ENCODE assay signal across 1 cellular context in the genomic region with DNA sequence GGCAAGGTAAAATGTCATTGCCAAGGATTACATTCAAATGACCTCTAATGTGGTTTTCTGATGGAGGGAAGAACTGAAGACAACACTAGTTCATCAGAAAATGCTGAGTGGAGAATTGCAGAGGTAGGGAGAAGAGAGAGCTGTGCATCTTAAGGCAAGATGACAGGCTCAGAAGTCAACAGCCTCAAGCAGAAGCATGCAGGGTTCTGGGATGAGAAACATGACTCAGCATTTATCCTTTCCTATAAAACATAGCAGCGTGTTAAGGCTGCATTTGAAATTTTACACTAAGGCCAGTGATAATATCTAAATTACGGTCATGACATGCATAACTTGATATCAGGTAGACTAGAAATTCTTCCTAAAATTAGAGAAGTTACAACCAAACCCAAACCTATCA.
TF ChIP-seq lines count a peak whose summit lies in the region.

No MANE protein-coding gene starts in this region.

TF ChIP-seq in GM23338, 12 proteins besides CTCF, POLR2A, EP300 and RAD21 (continued from another document):
- TF ChIP-seq, protein P1, sequence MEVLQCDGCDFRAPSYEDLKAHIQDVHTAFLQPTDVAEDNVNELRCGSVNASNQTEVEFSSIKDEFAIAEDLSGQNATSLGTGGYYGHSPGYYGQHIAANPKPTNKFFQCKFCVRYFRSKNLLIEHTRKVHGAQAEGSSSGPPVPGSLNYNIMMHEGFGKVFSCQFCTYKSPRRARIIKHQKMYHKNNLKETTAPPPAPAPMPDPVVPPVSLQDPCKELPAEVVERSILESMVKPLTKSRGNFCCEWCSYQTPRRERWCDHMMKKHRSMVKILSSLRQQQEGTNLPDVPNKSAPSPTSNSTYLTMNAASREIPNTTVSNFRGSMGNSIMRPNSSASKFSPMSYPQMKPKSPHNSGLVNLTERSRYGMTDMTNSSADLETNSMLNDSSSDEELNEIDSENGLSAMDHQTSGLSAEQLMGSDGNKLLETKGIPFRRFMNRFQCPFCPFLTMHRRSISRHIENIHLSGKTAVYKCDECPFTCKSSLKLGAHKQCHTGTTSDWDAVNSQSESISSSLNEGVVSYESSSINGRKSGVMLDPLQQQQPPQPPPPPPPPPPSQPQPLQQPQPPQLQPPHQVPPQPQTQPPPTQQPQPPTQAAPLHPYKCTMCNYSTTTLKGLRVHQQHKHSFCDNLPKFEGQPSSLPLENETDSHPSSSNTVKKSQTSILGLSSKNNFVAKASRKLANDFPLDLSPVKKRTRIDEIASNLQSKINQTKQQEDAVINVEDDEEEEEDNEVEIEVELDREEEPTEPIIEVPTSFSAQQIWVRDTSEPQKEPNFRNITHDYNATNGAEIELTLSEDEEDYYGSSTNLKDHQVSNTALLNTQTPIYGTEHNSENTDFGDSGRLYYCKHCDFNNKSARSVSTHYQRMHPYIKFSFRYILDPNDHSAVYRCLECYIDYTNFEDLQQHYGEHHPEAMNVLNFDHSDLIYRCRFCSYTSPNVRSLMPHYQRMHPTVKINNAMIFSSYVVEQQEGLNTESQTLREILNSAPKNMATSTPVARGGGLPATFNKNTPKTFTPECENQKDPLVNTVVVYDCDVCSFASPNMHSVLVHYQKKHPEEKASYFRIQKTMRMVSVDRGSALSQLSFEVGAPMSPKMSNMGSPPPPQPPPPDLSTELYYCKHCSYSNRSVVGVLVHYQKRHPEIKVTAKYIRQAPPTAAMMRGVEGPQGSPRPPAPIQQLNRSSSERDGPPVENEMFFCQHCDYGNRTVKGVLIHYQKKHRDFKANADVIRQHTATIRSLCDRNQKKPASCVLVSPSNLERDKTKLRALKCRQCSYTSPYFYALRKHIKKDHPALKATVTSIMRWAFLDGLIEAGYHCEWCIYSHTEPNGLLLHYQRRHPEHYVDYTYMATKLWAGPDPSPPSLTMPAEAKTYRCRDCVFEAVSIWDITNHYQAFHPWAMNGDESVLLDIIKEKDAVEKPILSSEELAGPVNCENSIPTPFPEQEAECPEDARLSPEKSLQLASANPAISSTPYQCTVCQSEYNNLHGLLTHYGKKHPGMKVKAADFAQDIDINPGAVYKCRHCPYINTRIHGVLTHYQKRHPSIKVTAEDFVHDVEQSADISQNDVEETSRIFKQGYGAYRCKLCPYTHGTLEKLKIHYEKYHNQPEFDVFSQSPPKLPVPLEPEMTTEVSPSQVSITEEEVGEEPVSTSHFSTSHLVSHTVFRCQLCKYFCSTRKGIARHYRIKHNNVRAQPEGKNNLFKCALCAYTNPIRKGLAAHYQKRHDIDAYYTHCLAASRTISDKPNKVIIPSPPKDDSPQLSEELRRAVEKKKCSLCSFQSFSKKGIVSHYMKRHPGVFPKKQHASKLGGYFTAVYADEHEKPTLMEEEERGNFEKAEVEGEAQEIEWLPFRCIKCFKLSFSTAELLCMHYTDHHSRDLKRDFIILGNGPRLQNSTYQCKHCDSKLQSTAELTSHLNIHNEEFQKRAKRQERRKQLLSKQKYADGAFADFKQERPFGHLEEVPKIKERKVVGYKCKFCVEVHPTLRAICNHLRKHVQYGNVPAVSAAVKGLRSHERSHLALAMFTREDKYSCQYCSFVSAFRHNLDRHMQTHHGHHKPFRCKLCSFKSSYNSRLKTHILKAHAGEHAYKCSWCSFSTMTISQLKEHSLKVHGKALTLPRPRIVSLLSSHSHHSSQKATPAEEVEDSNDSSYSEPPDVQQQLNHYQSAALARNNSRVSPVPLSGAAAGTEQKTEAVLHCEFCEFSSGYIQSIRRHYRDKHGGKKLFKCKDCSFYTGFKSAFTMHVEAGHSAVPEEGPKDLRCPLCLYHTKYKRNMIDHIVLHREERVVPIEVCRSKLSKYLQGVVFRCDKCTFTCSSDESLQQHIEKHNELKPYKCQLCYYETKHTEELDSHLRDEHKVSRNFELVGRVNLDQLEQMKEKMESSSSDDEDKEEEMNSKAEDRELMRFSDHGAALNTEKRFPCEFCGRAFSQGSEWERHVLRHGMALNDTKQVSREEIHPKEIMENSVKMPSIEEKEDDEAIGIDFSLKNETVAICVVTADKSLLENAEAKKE (CRISPR knock-in tag; IDR thresholded peaks at IDR 0.05) = no peak
- no peak for TF ChIP-seq ZNF331 (CRISPR knock-in tag; IDR thresholded peaks at IDR 0.05; ENCODE audit: low read depth)
- TF ChIP-seq, protein P2, sequence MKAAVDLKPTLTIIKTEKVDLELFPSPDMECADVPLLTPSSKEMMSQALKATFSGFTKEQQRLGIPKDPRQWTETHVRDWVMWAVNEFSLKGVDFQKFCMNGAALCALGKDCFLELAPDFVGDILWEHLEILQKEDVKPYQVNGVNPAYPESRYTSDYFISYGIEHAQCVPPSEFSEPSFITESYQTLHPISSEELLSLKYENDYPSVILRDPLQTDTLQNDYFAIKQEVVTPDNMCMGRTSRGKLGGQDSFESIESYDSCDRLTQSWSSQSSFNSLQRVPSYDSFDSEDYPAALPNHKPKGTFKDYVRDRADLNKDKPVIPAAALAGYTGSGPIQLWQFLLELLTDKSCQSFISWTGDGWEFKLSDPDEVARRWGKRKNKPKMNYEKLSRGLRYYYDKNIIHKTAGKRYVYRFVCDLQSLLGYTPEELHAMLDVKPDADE (IDR thresholded peaks at IDR 0.05) = no peak
- no peak for TF ChIP-seq STAT1 (IDR thresholded peaks at IDR 0.05; ENCODE audit: unreplicated experiment)
- no peak for TF ChIP-seq POLR2AphosphoS5 (IDR thresholded peaks at IDR 0.05; ENCODE audit: low read depth)
- TF ChIP-seq, protein P3, sequence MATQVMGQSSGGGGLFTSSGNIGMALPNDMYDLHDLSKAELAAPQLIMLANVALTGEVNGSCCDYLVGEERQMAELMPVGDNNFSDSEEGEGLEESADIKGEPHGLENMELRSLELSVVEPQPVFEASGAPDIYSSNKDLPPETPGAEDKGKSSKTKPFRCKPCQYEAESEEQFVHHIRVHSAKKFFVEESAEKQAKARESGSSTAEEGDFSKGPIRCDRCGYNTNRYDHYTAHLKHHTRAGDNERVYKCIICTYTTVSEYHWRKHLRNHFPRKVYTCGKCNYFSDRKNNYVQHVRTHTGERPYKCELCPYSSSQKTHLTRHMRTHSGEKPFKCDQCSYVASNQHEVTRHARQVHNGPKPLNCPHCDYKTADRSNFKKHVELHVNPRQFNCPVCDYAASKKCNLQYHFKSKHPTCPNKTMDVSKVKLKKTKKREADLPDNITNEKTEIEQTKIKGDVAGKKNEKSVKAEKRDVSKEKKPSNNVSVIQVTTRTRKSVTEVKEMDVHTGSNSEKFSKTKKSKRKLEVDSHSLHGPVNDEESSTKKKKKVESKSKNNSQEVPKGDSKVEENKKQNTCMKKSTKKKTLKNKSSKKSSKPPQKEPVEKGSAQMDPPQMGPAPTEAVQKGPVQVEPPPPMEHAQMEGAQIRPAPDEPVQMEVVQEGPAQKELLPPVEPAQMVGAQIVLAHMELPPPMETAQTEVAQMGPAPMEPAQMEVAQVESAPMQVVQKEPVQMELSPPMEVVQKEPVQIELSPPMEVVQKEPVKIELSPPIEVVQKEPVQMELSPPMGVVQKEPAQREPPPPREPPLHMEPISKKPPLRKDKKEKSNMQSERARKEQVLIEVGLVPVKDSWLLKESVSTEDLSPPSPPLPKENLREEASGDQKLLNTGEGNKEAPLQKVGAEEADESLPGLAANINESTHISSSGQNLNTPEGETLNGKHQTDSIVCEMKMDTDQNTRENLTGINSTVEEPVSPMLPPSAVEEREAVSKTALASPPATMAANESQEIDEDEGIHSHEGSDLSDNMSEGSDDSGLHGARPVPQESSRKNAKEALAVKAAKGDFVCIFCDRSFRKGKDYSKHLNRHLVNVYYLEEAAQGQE (IDR thresholded peaks at IDR 0.05; ENCODE audit: unreplicated experiment) = no peak
- TF ChIP-seq JUNB (IDR thresholded peaks at IDR 0.05; ENCODE audit: unreplicated experiment) = no peak
